9 cellular contexts compared by ENCODE assay signal in genomic region chr19:40691421-40692211, GRCh38. TPM values are rescaled to one million over a fixed set of nuclear protein-coding genes. Genes with fewer than 3 reads are reported as not detected.
DNase-seq lines count a peak whose midpoint lies in the region; ATAC-seq, FAIRE-seq and TF ChIP-seq lines count a peak whose summit lies in the region.
"Had no signal": no experiment of that assay in that cellular context is flagged by ENCODE, and none has a peak within 500 bp of the region (broad histone marks: within the 10 kb centered on the region; RNA-seq: fewer than 3 reads in every experiment).

No MANE protein-coding gene starts in this region.

- POLR2A ChIA-PET in endothelial cell of umbilical vein (lab: Charles Lee), result interaction anchor here (1.2 kb wide), 1 partner anchor 59 kb away, joined by 3 read pairs; the partner anchor contains the start of genes ACTMAP and SNRPA

- dilution Hi-C loops in endothelial cell of umbilical vein (cut with MboI; ENCODE audit: extremely low pct_ligation_motif_present, low sequenced_read_pairs), result no loop called here

- TF ChIP-seq CTCF in endothelial cell of umbilical vein (IDR thresholded peaks at IDR 0.05; ENCODE audit: extremely low read depth in 1 of 2, insufficient read depth in 1 of 2, low read depth in 1 of 2, low read length in 2 of 2), result no peak

- H3K27me3 ChIP-seq in NT2/D1 (ENCODE audit: insufficient read depth, insufficient read length) (no peaks in the 10 kb centered on the region), endothelial cell of umbilical vein (ENCODE audit: control insufficient read depth in 2 of 2, insufficient read depth in 2 of 2, low read length in 2 of 2) (no peaks in the 10 kb centered on the region), skeletal muscle tissue (ENCODE audit: control insufficient read depth in 3 of 3, insufficient read depth in 3 of 3, low read length in 3 of 3) (no peaks in the 10 kb centered on the region)

- H3K9me3 ChIP-seq in NT2/D1 (ENCODE audit: insufficient read depth, low read length) (no peaks in the 10 kb centered on the region), endothelial cell of umbilical vein (replicated peaks; ENCODE audit: control insufficient read depth, insufficient read depth, low read length) (no peaks in the 10 kb centered on the region), skeletal muscle tissue (ENCODE audit: control insufficient read depth in 3 of 3, low read length in 3 of 3) (no peaks in the 10 kb centered on the region)

- H4K20me1 ChIP-seq in endothelial cell of umbilical vein (replicated peaks; ENCODE audit: control insufficient read depth, extremely low read depth, insufficient read depth, low read length), result no peaks in the 10 kb centered on the region

- no peak overlapping the region for H2AFZ ChIP-seq in endothelial cell of umbilical vein (ENCODE audit: low read depth, low read length)

- BruUV-seq in endothelial cell of umbilical vein (replicated peaks; lab: Mats Ljungman, UMichigan), result no TSS peak

- H3K9me1 ChIP-seq in endothelial cell of umbilical vein (replicated peaks; ENCODE audit: control insufficient read depth, extremely low read depth, insufficient read depth, low read length), result no peaks in the 10 kb centered on the region

- H3K79me2 ChIP-seq in endothelial cell of umbilical vein (ENCODE audit: control insufficient read depth, insufficient read depth, low read length), result peaks cover 27% of the 10 kb centered on the region

- FAIRE-seq in endothelial cell of umbilical vein (lab: Jason Lieb, UNC), result peak; percentile 38
- FAIRE-seq: A204.1 had no signal

- H3K9ac ChIP-seq in NT2/D1 (ENCODE audit: insufficient read length, low read depth) (peak overlapping the region; percentile 61), endothelial cell of umbilical vein (replicated peaks; ENCODE audit: extremely low read depth, insufficient read depth, low read length) (peak overlapping the region; percentile 82), skeletal muscle tissue (ENCODE audit: low read depth in 1 of 3, low read length in 3 of 3) (peak overlapping the region; percentile 61 to 94 (median 86))

- TF ChIP-seq POLR2A in endothelial cell of umbilical vein (IDR thresholded peaks at IDR 0.05; ENCODE audit: low read depth, low read length), result no peak

- H3K4me3 ChIP-seq in NT2/D1 (ENCODE audit: insufficient read length, low read depth) (peak overlapping the region; percentile 21), endothelial cell of umbilical vein (replicated peaks in 1 of 3; ENCODE audit: insufficient read depth in 1 of 3, low read depth in 1 of 3, low read length in 3 of 3) (no peak overlapping the region), skeletal muscle tissue (ENCODE audit: low read length in 3 of 3) (peak overlapping the region in 2 of 3 donors; percentile 72 to 77)

- peak; percentile 16 for DNase-seq in DMS153 treated with DMSO at 0.1 percent for 48 hours (lab: John Stamatoyannopoulos, UW; ENCODE audit: unreplicated experiment)
- DNase-seq in DMS153 (lab: John Stamatoyannopoulos, UW), result no peak
- peak; percentile 32 for DNase-seq in NT2/D1 (ENCODE audit: low read depth, low spot score)
- no peak for DNase-seq in endothelial cell of umbilical vein (ENCODE audit: low read depth, low spot score)

- intact Hi-C loops in endothelial cell of umbilical vein (cut with micrococcal nuclease), result no loop called here

- H3K36me3 ChIP-seq in NT2/D1 (ENCODE audit: insufficient read depth, insufficient read length, low read length) (peaks cover 35% of the 10 kb centered on the region), endothelial cell of umbilical vein (ENCODE audit: control insufficient read depth in 2 of 2, extremely low read depth in 1 of 2, insufficient read depth in 2 of 2, low read length in 2 of 2) (peaks cover 0 to 3% of the 10 kb centered on the region in 2 experiments), skeletal muscle tissue (ENCODE audit: control insufficient read depth in 3 of 3, insufficient read depth in 3 of 3, low read length in 3 of 3) (peaks cover 9 to 13% (median 9%) of the 10 kb centered on the region in 3 donors)

- H3K27ac ChIP-seq in endothelial cell of umbilical vein (ENCODE audit: insufficient read depth, low read depth, low read length) (peak overlapping the region; percentile 91), skeletal muscle tissue (ENCODE audit: low read depth, low read length) (peak overlapping the region; percentile 96)

- peaks cover 21% of the 10 kb centered on the region for H3K4me1 ChIP-seq in NT2/D1 (ENCODE audit: insufficient read depth, insufficient read length)
- H3K4me1 ChIP-seq in endothelial cell of umbilical vein (ENCODE audit: control insufficient read depth, extremely low read depth, insufficient read depth, low read length), result peaks cover 13% of the 10 kb centered on the region
- H3K4me1 ChIP-seq in skeletal muscle tissue (ENCODE audit: control insufficient read depth in 3 of 3, insufficient read depth in 3 of 3, low read length in 3 of 3), result peaks cover 25 to 40% (median 34%) of the 10 kb centered on the region in 3 donors

- no peak for ATAC-seq in activated CD4-positive, CD25-positive, alpha-beta regulatory T cell treated with anti-CD3 and anti-CD28 coated beads, Interleukin-2, amount 50 U/mL, for 24 hours
- no peak for ATAC-seq in HG03196 (IDR thresholded peaks at IDR 0.05; ENCODE audit: unreplicated experiment)
- ATAC-seq in GM18909 (IDR thresholded peaks at IDR 0.05; ENCODE audit: poor library complexity, unreplicated experiment), result no peak

- CTCF ChIA-PET in endothelial cell of umbilical vein (lab: Charles Lee), result interaction anchor here (0.8 to 1.7 kb wide), 6 partner anchors 10 to 115 kb away, joined by 3 to 5 read pairs (median 4); no protein-coding TSS in a partner anchor

- peak overlapping the region; percentile 78 for H3K4me2 ChIP-seq in endothelial cell of umbilical vein (ENCODE audit: insufficient read depth, low read length)

TF ChIP-seq in endothelial cell of umbilical vein, 7 proteins besides CTCF, POLR2A, EP300 and RAD21 (continues in another document):
- TF ChIP-seq GATA2 (IDR thresholded peaks at IDR 0.05; ENCODE audit: insufficient read depth, insufficient read length, low read depth, low read length) (no peak), EZH2 (IDR thresholded peaks at IDR 0.05; ENCODE audit: borderline replicate concordance, low read depth, low read length, severe bottlenecking) (no peak), MYC (IDR thresholded peaks at IDR 0.05; ENCODE audit: low read depth, low read length) (no peak), POLR2AphosphoS5 (IDR thresholded peaks at IDR 0.05; ENCODE audit: insufficient read depth, low read depth, low read length) (no peak)

RNA-seq across cellular contexts. Expression of gene NUMBL, which starts 1.2 kb away (rescaled TPM):
- 46.7 and 47.4 TPM in 2 replicates for total RNA-seq in endothelial cell of umbilical vein
- polyA plus RNA-seq in endothelial cell of umbilical vein, result 21.5 and 31.5 TPM in 2 replicates
- polyA plus RNA-seq in endothelial cell of umbilical vein (2011; cell fraction: cytosol; rRNA removed), result 13.6 and 17.7 TPM in 2 replicates
- 38.5 and 40.1 TPM in 2 replicates for polyA plus RNA-seq in endothelial cell of umbilical vein (2011; cell fraction: nucleus; rRNA removed)
- polyA plus RNA-seq in endothelial cell of umbilical vein (2012), result 15.4 and 26.4 TPM in 2 replicates
- 17.6 and 21.3 TPM in 2 replicates for polyA minus RNA-seq in endothelial cell of umbilical vein
- 5.1 TPM for polyA minus RNA-seq in endothelial cell of umbilical vein (2011; cell fraction: cytosol; rRNA and poly(A)+ RNA removed)
- polyA minus RNA-seq in endothelial cell of umbilical vein (2011; cell fraction: nucleus; rRNA and poly(A)+ RNA removed), result 14.5 and 15.2 TPM in 2 replicates
- total RNA-seq in skeletal muscle tissue, result 9.4 TPM

RNA-seq across cellular contexts. Expression of gene COQ8B, which starts 25.1 kb away (rescaled TPM):
- 15.3 and 19.2 TPM in 2 replicates for total RNA-seq in endothelial cell of umbilical vein
- 16.2 and 21.5 TPM in 2 replicates for polyA plus RNA-seq in endothelial cell of umbilical vein
- polyA plus RNA-seq in endothelial cell of umbilical vein (2011; cell fraction: cytosol; rRNA removed), result 12.7 and 14.2 TPM in 2 replicates
- 47.8 and 53.7 TPM in 2 replicates for polyA plus RNA-seq in endothelial cell of umbilical vein (2011; cell fraction: nucleus; rRNA removed)
- polyA plus RNA-seq in endothelial cell of umbilical vein (2012), result 14.6 and 15.6 TPM in 2 replicates
- polyA minus RNA-seq in endothelial cell of umbilical vein, result 12.1 and 18.1 TPM in 2 replicates
- 18.1 TPM for polyA minus RNA-seq in endothelial cell of umbilical vein (2011; cell fraction: cytosol; rRNA and poly(A)+ RNA removed)
- polyA minus RNA-seq in endothelial cell of umbilical vein (2011; cell fraction: nucleus; rRNA and poly(A)+ RNA removed), result 12.8 and 16.3 TPM in 2 replicates
- 19.3 TPM for total RNA-seq in skeletal muscle tissue

RNA-seq across cellular contexts. Expression of gene ITPKC, which starts 25.3 kb away (rescaled TPM):
- total RNA-seq in endothelial cell of umbilical vein (16.1 and 16.9 TPM in 2 replicates), skeletal muscle tissue (6.8 TPM)
- 7.2 and 7.3 TPM in 2 replicates for polyA plus RNA-seq in endothelial cell of umbilical vein
- polyA plus RNA-seq in endothelial cell of umbilical vein (2011; cell fraction: cytosol; rRNA removed), result 6.9 and 8.3 TPM in 2 replicates
- 7.0 and 7.6 TPM in 2 replicates for polyA plus RNA-seq in endothelial cell of umbilical vein (2011; cell fraction: nucleus; rRNA removed)
- 12.2 and 17.4 TPM in 2 replicates for polyA plus RNA-seq in endothelial cell of umbilical vein (2012)
- polyA minus RNA-seq in endothelial cell of umbilical vein, result 8.0 and 9.6 TPM in 2 replicates
- 1.7 TPM for polyA minus RNA-seq in endothelial cell of umbilical vein (2011; cell fraction: cytosol; rRNA and poly(A)+ RNA removed)
- polyA minus RNA-seq in endothelial cell of umbilical vein (2011; cell fraction: nucleus; rRNA and poly(A)+ RNA removed), result 6.4 and 7.0 TPM in 2 replicates

RNA-seq across cellular contexts. Expression of gene ACTMAP, which starts 58.7 kb away (rescaled TPM):
- total RNA-seq in endothelial cell of umbilical vein (7.7 and 9.1 TPM in 2 replicates), skeletal muscle tissue (under 0.01 TPM)
- 5.2 and 5.3 TPM in 2 replicates for polyA plus RNA-seq in endothelial cell of umbilical vein
- polyA plus RNA-seq in endothelial cell of umbilical vein (2011; cell fraction: cytosol; rRNA removed), result 3.5 and 3.9 TPM in 2 replicates
- 5.9 and 7.6 TPM in 2 replicates for polyA plus RNA-seq in endothelial cell of umbilical vein (2011; cell fraction: nucleus; rRNA removed)
- polyA plus RNA-seq in endothelial cell of umbilical vein (2012), result 3.6 and 4.4 TPM in 2 replicates
- polyA minus RNA-seq in endothelial cell of umbilical vein, result 1.4 and 4.1 TPM in 2 replicates
- polyA minus RNA-seq in endothelial cell of umbilical vein (2011; cell fraction: cytosol; rRNA and poly(A)+ RNA removed), result 7.4 TPM
- polyA minus RNA-seq in endothelial cell of umbilical vein (2011; cell fraction: nucleus; rRNA and poly(A)+ RNA removed), result 1.7 and 1.8 TPM in 2 replicates

RNA-seq across cellular contexts. Expression of gene SNRPA, which starts 59.4 kb away (rescaled TPM):
- total RNA-seq in endothelial cell of umbilical vein (131 and 139 TPM in 2 replicates), skeletal muscle tissue (7.8 TPM)
- 84.6 and 109 TPM in 2 replicates for polyA plus RNA-seq in endothelial cell of umbilical vein
- 94.6 and 112 TPM in 2 replicates for polyA plus RNA-seq in endothelial cell of umbilical vein (2011; cell fraction: cytosol; rRNA removed)
- 126 and 180 TPM in 2 replicates for polyA plus RNA-seq in endothelial cell of umbilical vein (2011; cell fraction: nucleus; rRNA removed)
- polyA plus RNA-seq in endothelial cell of umbilical vein (2012), result 81.0 and 91.1 TPM in 2 replicates
- polyA minus RNA-seq in endothelial cell of umbilical vein, result 192 and 213 TPM in 2 replicates
- polyA minus RNA-seq in endothelial cell of umbilical vein (2011; cell fraction: cytosol; rRNA and poly(A)+ RNA removed), result 179 TPM
- 73.6 and 91.5 TPM in 2 replicates for polyA minus RNA-seq in endothelial cell of umbilical vein (2011; cell fraction: nucleus; rRNA and poly(A)+ RNA removed)

Comparison
In these comparisons a context has a peak if more than half of its experiments do, and no peak if none do; other contexts are left out.
1. DNase-seq: peak in DMS153 treated with DMSO at 0.1 percent for 48 hours (single experiment) and NT2/D1 (single experiment); none in DMS153 (single experiment) and endothelial cell of umbilical vein (single experiment).
2. H3K4me3 ChIP-seq: peak in NT2/D1 (single experiment) and skeletal muscle tissue (2 of 3); none in endothelial cell of umbilical vein (0 of 3).
3. Peak in every context shown above with its lines, with median percentiles within 50 percentile points of each other: H3K9ac ChIP-seq.